Comparison of ENCODE assay signal across 10 cellular contexts in genomic region chr12:30622509-30622908, GRCh38.
DNase-seq lines count a peak whose midpoint lies in the region; ATAC-seq, FAIRE-seq and TF ChIP-seq lines count a peak whose summit lies in the region.
"Had no signal": no experiment of that assay in that cellular context is flagged by ENCODE, and none has a peak within 500 bp of the region (broad histone marks: within the 10 kb centered on the region; RNA-seq: fewer than 3 reads in every experiment).

No MANE protein-coding gene starts in this region.

- no peak overlapping the region for H3K27ac Mint-ChIP-seq in astrocyte (ENCODE audit: unreplicated experiment)

- no peaks in the 10 kb centered on the region for H4K20me1 ChIP-seq in astrocyte (ENCODE audit: insufficient read depth, low read length)

- H3K4me2 ChIP-seq in astrocyte (ENCODE audit: low read length): no peak overlapping the region

- no peaks in the 10 kb centered on the region for H3K27me3 Mint-ChIP-seq in astrocyte (ENCODE audit: low read depth, unreplicated experiment)

- 71 to 85% (median 81%) methylated on average over 1 of the region's 1 CpG for WGBS in spleen, 5 donors

- no peaks in the 10 kb centered on the region for H3K36me3 Mint-ChIP-seq in astrocyte (ENCODE audit: low read depth, unreplicated experiment)

- H3K4me3 ChIP-seq in AG10803 (ENCODE audit: low read length) (no peak overlapping the region), astrocyte (ENCODE audit: insufficient read depth, low read depth, low read length) (no peak overlapping the region), spleen (no peak overlapping the region)
- H3K4me3 ChIP-seq: sigmoid colon had no signal

- no peak overlapping the region for H3K9ac ChIP-seq in astrocyte (ENCODE audit: low read length)

- H3K27me3 ChIP-seq in astrocyte (ENCODE audit: insufficient read depth, low read length) (no peaks in the 10 kb centered on the region), spleen (replicated peaks in 1 of 7) (no peaks in the 10 kb centered on the region)
- H3K27me3 ChIP-seq: sigmoid colon had no signal

- no peak overlapping the region for H2AFZ ChIP-seq in astrocyte (ENCODE audit: low read depth, low read length)

- H3K36me3 ChIP-seq in astrocyte (ENCODE audit: insufficient read depth, low read length) (no peaks in the 10 kb centered on the region), spleen (peaks cover 0 to 6% (median 0%) of the 10 kb centered on the region in 6 donors)

- ATAC-seq in GM19023 (IDR thresholded peaks at IDR 0.05; ENCODE audit: unreplicated experiment) (peak; percentile 81), HG03097 (IDR thresholded peaks at IDR 0.05; ENCODE audit: low FRiP score, unreplicated experiment) (peak; percentile 80), GM19397 (IDR thresholded peaks at IDR 0.05; ENCODE audit: unreplicated experiment) (no peak)

- H3K9me3 Mint-ChIP-seq in astrocyte (ENCODE audit: unreplicated experiment): peaks cover 3% of the 10 kb centered on the region

- no peak overlapping the region for H3K4me3 Mint-ChIP-seq in astrocyte (ENCODE audit: unreplicated experiment)

- DNase-seq in AG10803 (ENCODE audit: low read depth) (peak; percentile 47), astrocyte (ENCODE audit: low read depth) (peak; percentile 61), spleen (no peak), inferior parietal cortex (ENCODE audit: extremely low spot score) (no peak), NCI-H128 (lab: John Stamatoyannopoulos, UW; ENCODE audit: unreplicated experiment) (no peak)
- DNase-seq: NCI-H1417, sigmoid colon had no signal

- H3K4me1 ChIP-seq in astrocyte (ENCODE audit: insufficient read depth, low read length) (no peaks in the 10 kb centered on the region), spleen (no peaks in the 10 kb centered on the region)
- H3K4me1 ChIP-seq: sigmoid colon had no signal

- peaks cover 7% of the 10 kb centered on the region for H3K4me1 Mint-ChIP-seq in astrocyte (ENCODE audit: low read depth, unreplicated experiment)

- intact Hi-C loops in spleen (cut with DNase I; ENCODE audit: low total_unique reads): no loop called here

- H3K79me2 ChIP-seq in astrocyte (ENCODE audit: insufficient read depth, low read length): no peaks in the 10 kb centered on the region

- H3K27ac ChIP-seq in astrocyte (ENCODE audit: low read depth, low read length) (no peak overlapping the region), spleen (no peak overlapping the region)
- H3K27ac ChIP-seq: sigmoid colon had no signal

- TF ChIP-seq POLR2A in spleen (IDR thresholded peaks at IDR 0.05): no peak

- H3K9me3 ChIP-seq in astrocyte (ENCODE audit: insufficient read depth, low read depth, low read length) (no peaks in the 10 kb centered on the region), spleen (no peaks in the 10 kb centered on the region)
- H3K9me3 ChIP-seq: sigmoid colon had no signal

- no peak for FAIRE-seq in astrocyte (lab: Jason Lieb, UNC)

- TF ChIP-seq CTCF in AG10803 (conservative IDR thresholded peaks at IDR 0.05; ENCODE audit: low read length) (no peak), astrocyte (IDR thresholded peaks at IDR 0.05; ENCODE audit: insufficient read depth, low read depth, low read length) (no peak), spleen (IDR thresholded peaks at IDR 0.05 in 8 of 11, conservative IDR thresholded peaks at IDR 0.05 in 3 of 11) (no peak)

Comparison
In these comparisons a context has a peak if more than half of its experiments do, and no peak if none do; other contexts are left out.
1. DNase-seq: peak in AG10803 (single experiment) and astrocyte (single experiment); none in spleen (single experiment), inferior parietal cortex (single experiment) and NCI-H128 (single experiment).